Comparison of ENCODE assay signal across 21 cellular contexts in genomic region chr11:17008099-17008498, GRCh38. TPM values are rescaled to one million over a fixed set of nuclear protein-coding genes. Genes with fewer than 3 reads are reported as not detected.
"Had no signal": no experiment of that assay in that cellular context is flagged by ENCODE, and none has a peak within 500 bp of the region (broad histone marks: within the 10 kb centered on the region; RNA-seq: fewer than 3 reads in every experiment).

No MANE protein-coding gene starts in this region.

- H3K27ac ChIP-seq: adrenal gland, foreskin keratinocyte, left ventricle myocardium inferior, ovary, SJCRH30, thoracic aorta had no signal

- H3K4me1 ChIP-seq: adrenal gland, foreskin keratinocyte, SJCRH30 had no signal

- H3K36me3 ChIP-seq: adrenal gland, left ventricle myocardium inferior, ovary, SJCRH30, thoracic aorta had no signal

- H3K4me3 ChIP-seq: adrenal gland, left ventricle myocardium inferior, ovary, SJCRH30, skin epidermis, thoracic aorta had no signal

- H3K9me3 ChIP-seq: adrenal gland, left ventricle myocardium inferior, ovary, SJCRH30, thoracic aorta had no signal

- H3K27me3 ChIP-seq: ovary had no signal

- ATAC-seq: activated naive CD4-positive, alpha-beta T cell treated with anti-CD3 and anti-CD28 coated beads, Interleukin-2, amount 50 U/mL, for 72 hours; foreskin keratinocyte; naive thymus-derived CD8-positive, alpha-beta T cell; stimulated activated naive CD8-positive, alpha-beta T cell treated with anti-CD3 and anti-CD28 coated beads, Interleukin-15, amount 100 ng/mL, for 72 hours had no signal

- FAIRE-seq: astrocyte had no signal

- DNase-seq: activated CD4-positive, alpha-beta T cell treated with anti-CD3 and anti-CD28 coated beads, Interleukin-2, amount 10 ng/mL, durations not matched to agents 7 days and 5 days; activated CD8-positive, alpha-beta memory T cell treated with anti-CD3 and anti-CD28 coated beads, Interleukin-2, amount 50 U/mL, for 4 hours; activated gamma-delta T cell treated with Interleukin-2 at 50 U/mL for 16 hours; activated T-cell treated with anti-CD3 and anti-CD28 coated beads, Interleukin-2, amount 50 U/mL, for 48 hours; adrenal gland; foreskin keratinocyte; glutamatergic neuron; hippocampal formation; islet precursor cell; left ventricle myocardium inferior; mesendoderm; naive thymus-derived CD8-positive, alpha-beta T cell; ovary; SJCRH30; stimulated activated CD4-positive, alpha-beta T cell treated with anti-CD3 and anti-CD28 coated beads, Interleukin-15, amount 100 ng/mL, for 24 hours; stimulated activated CD4-positive, alpha-beta T cell treated with anti-CD3 and anti-CD28 coated beads, Interleukin-2, amount 100 ng/mL, for 48 hours; stimulated activated naive CD8-positive, alpha-beta T cell treated with anti-CD3 and anti-CD28 coated beads, Interleukin-15, amount 100 ng/mL, for 72 hours had no signal

RNA-seq across cellular contexts. Expression of gene PLEKHA7, which starts 6.1 kb away (rescaled TPM):
- total RNA-seq: SJCRH30 had no signal
- polyA plus RNA-seq: naive thymus-derived CD8-positive, alpha-beta T cell had no signal
